9 cellular contexts compared by ENCODE assay signal in genomic region chr16:48164907-48165715, GRCh38. TPM values are rescaled to one million over a fixed set of nuclear protein-coding genes. Genes with fewer than 3 reads are reported as not detected.
DNase-seq lines count a peak whose midpoint lies in the region; ATAC-seq, FAIRE-seq and TF ChIP-seq lines count a peak whose summit lies in the region.
"Had no signal": no experiment of that assay in that cellular context is flagged by ENCODE, and none has a peak within 500 bp of the region (broad histone marks: within the 10 kb centered on the region; RNA-seq: fewer than 3 reads in every experiment).

No MANE protein-coding gene starts in this region.

- H2AFZ ChIP-seq in neural cell (ENCODE audit: low read depth, low read length) = no peak overlapping the region

- no peaks in the 10 kb centered on the region for H3F3A ChIP-seq in neural cell (ENCODE audit: insufficient read depth, low read length, poor library complexity, severe bottlenecking)

- no peak overlapping the region for H3K4me2 ChIP-seq in neural cell (ENCODE audit: low read length)

- H3K4me3 ChIP-seq in fibroblast of pulmonary artery (replicated peaks; ENCODE audit: low read depth, low read length) (peak overlapping the region; percentile 14), neural cell (ENCODE audit: low read length) (no peak overlapping the region)
- H3K4me3 ChIP-seq: SK-N-MC had no signal

- no peaks in the 10 kb centered on the region for H3K36me3 Mint-ChIP-seq in activated T-helper 1 cell treated with anti-CD3 and anti-CD28 coated beads, Interleukin-12 subunit alpha, Interleukin-12 subunit beta, Interleukin-2, Interleukin-4 antibody, amounts not matched to agents 30 ng/mL and 10 ng/mL and 1 ng/mL, durations not matched to agents 14 hours and 24 hours and 36 hours (ENCODE audit: low read depth)

- H3K36me3 ChIP-seq in neural cell (ENCODE audit: insufficient read depth, low read length) = no peaks in the 10 kb centered on the region

- H3K9ac ChIP-seq in neural cell (ENCODE audit: low read length) = no peak overlapping the region

- H4K20me1 ChIP-seq in neural cell (ENCODE audit: insufficient read depth) = no peaks in the 10 kb centered on the region

- no peaks in the 10 kb centered on the region for H3K27me3 ChIP-seq in neural cell (ENCODE audit: insufficient read depth, low read depth, low read length)

- DNase-seq in CD1c-positive myeloid dendritic cell (ENCODE audit: extremely low spot score) = peak; percentile 82
- peak; percentile 72 for DNase-seq in HT-29 (ENCODE audit: low spot score)
- peak; percentile 48 for DNase-seq in RCC 7860 (ENCODE audit: low spot score)
- DNase-seq in activated T-helper 1 cell treated with anti-CD3 and anti-CD28 coated beads, Interleukin-12 subunit alpha, Interleukin-12 subunit beta, Interleukin-2, Interleukin-4 antibody, amounts not matched to agents 30 ng/mL and 10 ng/mL and 1 ng/mL, durations not matched to agents 14 hours and 24 hours and 36 hours (ENCODE audit: low spot score) = peak; percentile 59
- DNase-seq in fibroblast of pulmonary artery (ENCODE audit: low read depth) = peak; percentile 72
- DNase-seq in stimulated activated naive CD8-positive, alpha-beta T cell treated with anti-CD3 and anti-CD28 coated beads, Interleukin-15, Interleukin-2, amounts not matched to agents 100 U/mL and 50 U/mL, for 24 hours = peak; percentile 74

- peak; percentile 44 for FAIRE-seq in RCC 7860 (lab: Jason Lieb, UNC)

- intact Hi-C loops in activated T-helper 1 cell treated with anti-CD3 and anti-CD28 coated beads, Interleukin-12 subunit alpha, Interleukin-12 subunit beta, Interleukin-2, Interleukin-4 antibody, amounts not matched to agents 30 ng/mL and 10 ng/mL and 1 ng/mL, durations not matched to agents 14 hours and 24 hours and 36 hours (cut with micrococcal nuclease) = loop anchor here (1.0 to 10.0 kb wide), 6 partner anchors 9 to 1610 kb away; no protein-coding TSS in a partner anchor

- TF ChIP-seq RAD21 in neural cell (conservative IDR thresholded peaks at IDR 0.05) = peak; percentile 99

- no peak overlapping the region for H3K4me3 Mint-ChIP-seq in activated T-helper 1 cell treated with anti-CD3 and anti-CD28 coated beads, Interleukin-12 subunit alpha, Interleukin-12 subunit beta, Interleukin-2, Interleukin-4 antibody, amounts not matched to agents 30 ng/mL and 10 ng/mL and 1 ng/mL, durations not matched to agents 14 hours and 24 hours and 36 hours

- peak overlapping the region; percentile 21 for H3K27ac Mint-ChIP-seq in activated T-helper 1 cell treated with anti-CD3 and anti-CD28 coated beads, Interleukin-12 subunit alpha, Interleukin-12 subunit beta, Interleukin-2, Interleukin-4 antibody, amounts not matched to agents 30 ng/mL and 10 ng/mL and 1 ng/mL, durations not matched to agents 14 hours and 24 hours and 36 hours

- no peaks in the 10 kb centered on the region for H3K79me2 ChIP-seq in neural cell (replicated peaks; ENCODE audit: insufficient read depth, low read length)

- no peaks in the 10 kb centered on the region for H3K9me2 ChIP-seq in neural cell (ENCODE audit: insufficient read depth, low read length)

- no peaks in the 10 kb centered on the region for H3K9me3 ChIP-seq in neural cell (ENCODE audit: low read length)

- peak; percentile 68 for ATAC-seq in GM19455 (IDR thresholded peaks at IDR 0.05; ENCODE audit: unreplicated experiment)
- peak; percentile 89 for ATAC-seq in stimulated activated naive CD8-positive, alpha-beta T cell treated with anti-CD3 and anti-CD28 coated beads, Interleukin-15, Interleukin-2, amounts not matched to agents 100 U/mL and 50 U/mL, for 24 hours

- no peaks in the 10 kb centered on the region for H3K9me3 Mint-ChIP-seq in activated T-helper 1 cell treated with anti-CD3 and anti-CD28 coated beads, Interleukin-12 subunit alpha, Interleukin-12 subunit beta, Interleukin-2, Interleukin-4 antibody, amounts not matched to agents 30 ng/mL and 10 ng/mL and 1 ng/mL, durations not matched to agents 14 hours and 24 hours and 36 hours

- no peak overlapping the region for H3K27ac ChIP-seq in neural cell (ENCODE audit: low read length)
- H3K27ac ChIP-seq: SK-N-MC had no signal

- peaks cover 23% of the 10 kb centered on the region for H3K4me1 Mint-ChIP-seq in activated T-helper 1 cell treated with anti-CD3 and anti-CD28 coated beads, Interleukin-12 subunit alpha, Interleukin-12 subunit beta, Interleukin-2, Interleukin-4 antibody, amounts not matched to agents 30 ng/mL and 10 ng/mL and 1 ng/mL, durations not matched to agents 14 hours and 24 hours and 36 hours (ENCODE audit: low read depth)

- TF ChIP-seq CTCF in fibroblast of pulmonary artery (IDR thresholded peaks at IDR 0.05; ENCODE audit: low read length, missing control alignments) = peak; percentile 77
- peak; percentile 97 for TF ChIP-seq CTCF in neural cell (IDR thresholded peaks at IDR 0.05; ENCODE audit: poor library complexity, severe bottlenecking)

- TF ChIP-seq EP300 in neural cell (conservative IDR thresholded peaks at IDR 0.05; ENCODE audit: poor library complexity, severe bottlenecking) = no peak

- peaks cover 6% of the 10 kb centered on the region for H3K27me3 Mint-ChIP-seq in activated T-helper 1 cell treated with anti-CD3 and anti-CD28 coated beads, Interleukin-12 subunit alpha, Interleukin-12 subunit beta, Interleukin-2, Interleukin-4 antibody, amounts not matched to agents 30 ng/mL and 10 ng/mL and 1 ng/mL, durations not matched to agents 14 hours and 24 hours and 36 hours (ENCODE audit: insufficient read depth)

TF ChIP-seq in neural cell, 6 proteins besides CTCF, POLR2A, EP300 and RAD21:
- TF ChIP-seq TAF1 (IDR thresholded peaks at IDR 0.05; ENCODE audit: low read depth) = no peak
- TF ChIP-seq SMC3 (conservative IDR thresholded peaks at IDR 0.05; ENCODE audit: poor library complexity) = peak; percentile 98
TF ChIP-seq in neural cell: peak in this region for 1.

RNA-seq across cellular contexts. Expression of gene ABCC12, which starts 9.3 kb away (rescaled TPM):
- total RNA-seq in HT-29 (2014; rRNA removed; shearing (Covaris generic)) = not detected in 2 replicates
- total RNA-seq in activated T-helper 1 cell treated with anti-CD3 and anti-CD28 coated beads, Interleukin-12 subunit alpha, Interleukin-12 subunit beta, Interleukin-2, Interleukin-4 antibody, amounts not matched to agents 30 ng/mL and 10 ng/mL and 1 ng/mL, durations not matched to agents 14 hours and 24 hours and 36 hours = not detected in 2 replicates
- not detected in 2 replicates for polyA plus RNA-seq in neural cell
- not detected in 2 replicates for polyA minus RNA-seq in neural cell
